26 cellular contexts compared by ENCODE assay signal in genomic region chr4:55269970-55270369, GRCh38.
DNase-seq lines count a peak whose midpoint lies in the region; ATAC-seq and TF ChIP-seq lines count a peak whose summit lies in the region.
"Had no signal": no experiment of that assay in that cellular context is flagged by ENCODE, and none has a peak within 500 bp of the region (broad histone marks: within the 10 kb centered on the region; RNA-seq: fewer than 3 reads in every experiment).

No MANE protein-coding gene starts in this region.

- ATAC-seq in gastroesophageal sphincter (peak; percentile 22), HG02623 (IDR thresholded peaks at IDR 0.05; ENCODE audit: unreplicated experiment) (no peak)
- ATAC-seq: GM12878; stimulated activated naive CD8-positive, alpha-beta T cell treated with anti-CD3 and anti-CD28 coated beads, Interleukin-15, Interleukin-2, amounts not matched to agents 100 U/mL and 50 U/mL, for 24 hours had no signal

- no peak overlapping the region for H3K27ac ChIP-seq in gastroesophageal sphincter
- H3K27ac ChIP-seq: dorsolateral prefrontal cortex, neutrophil, testis, vagina, WERI-Rb-1 had no signal

- no peaks in the 10 kb centered on the region for H3K36me3 ChIP-seq in gastroesophageal sphincter
- H3K36me3 ChIP-seq: neutrophil, vagina, WERI-Rb-1 had no signal

- 47% methylated on average over 3 of the region's 4 CpGs; no CpG with 5 or more reads in 1 of the 2 donors for WGBS in gastroesophageal sphincter (ENCODE audit: low coverage in 1 of 2), 2 donors

- DNase-seq in NCI-H748 (lab: John Stamatoyannopoulos, UW; ENCODE audit: unreplicated experiment) (peak; percentile 33), NCI-H748 treated with DMSO at 0.1 percent for 48 hours (lab: John Stamatoyannopoulos, UW) (no peak), UCSD-AML1 (lab: John Stamatoyannopoulos, UW; ENCODE audit: unreplicated experiment) (peak; percentile 40), pulmonary artery endothelial cell (ENCODE audit: low read depth, low spot score) (peak; percentile 84), NCI-H2171 treated with DMSO at 0.1 percent for 48 hours (lab: John Stamatoyannopoulos, UW) (no peak), epidermal melanocyte (ENCODE audit: insufficient read length, low spot score) (no peak)
- DNase-seq: activated CD4-positive, alpha-beta T cell treated with anti-CD3 and anti-CD28 coated beads, Interleukin-2, amount 10 ng/mL, durations not matched to agents 24 days and 14 days; activated gamma-delta T cell; activated naive CD8-positive, alpha-beta T cell treated with anti-CD3 and anti-CD28 coated beads, Interleukin-2, amount 10 ng/mL, durations not matched to agents 7 days and 5 days; activated T-cell treated with anti-CD3 and anti-CD28 coated beads, Interleukin-2, amount 50 U/mL, for 1 hour; CD4-positive, alpha-beta T cell; DMS 273 treated with DMSO at 0.1 percent for 48 hours; dorsolateral prefrontal cortex; EL; glutamatergic neuron; NCI-H187; NCI-H526 treated with DMSO at 0.1 percent for 48 hours; stimulated activated naive CD8-positive, alpha-beta T cell treated with anti-CD3 and anti-CD28 coated beads, Interleukin-15, Interleukin-2, amounts not matched to agents 100 U/mL and 50 U/mL, for 24 hours; T-helper 2 cell; testis; WERI-Rb-1 had no signal

- TF ChIP-seq CTCF in gastroesophageal sphincter (IDR thresholded peaks at IDR 0.05), result no peak

- TF ChIP-seq POLR2A in gastroesophageal sphincter (IDR thresholded peaks at IDR 0.05), result no peak

- H3K4me1 ChIP-seq in gastroesophageal sphincter, result no peaks in the 10 kb centered on the region
- H3K4me1 ChIP-seq: testis, vagina had no signal

- H3K4me3 ChIP-seq in gastroesophageal sphincter, result no peak overlapping the region
- H3K4me3 ChIP-seq: dorsolateral prefrontal cortex, GM12878, testis, vagina had no signal

- no peaks in the 10 kb centered on the region for H3K9me3 ChIP-seq in gastroesophageal sphincter
- H3K9me3 ChIP-seq: neutrophil, testis, vagina had no signal

- peaks cover 3% of the 10 kb centered on the region for H3K27me3 ChIP-seq in gastroesophageal sphincter
- H3K27me3 ChIP-seq: neutrophil, testis, vagina had no signal

- no peak for TF ChIP-seq EP300 in gastroesophageal sphincter (IDR thresholded peaks at IDR 0.05)

Comparison
In these comparisons a context has a peak if more than half of its experiments do, and no peak if none do; other contexts are left out.
1. DNase-seq: peak in NCI-H748 (single experiment), UCSD-AML1 (single experiment) and pulmonary artery endothelial cell (single experiment); none in NCI-H748 treated with DMSO at 0.1 percent for 48 hours (single experiment), NCI-H2171 treated with DMSO at 0.1 percent for 48 hours (single experiment) and epidermal melanocyte (single experiment).